In the genomic region with DNA sequence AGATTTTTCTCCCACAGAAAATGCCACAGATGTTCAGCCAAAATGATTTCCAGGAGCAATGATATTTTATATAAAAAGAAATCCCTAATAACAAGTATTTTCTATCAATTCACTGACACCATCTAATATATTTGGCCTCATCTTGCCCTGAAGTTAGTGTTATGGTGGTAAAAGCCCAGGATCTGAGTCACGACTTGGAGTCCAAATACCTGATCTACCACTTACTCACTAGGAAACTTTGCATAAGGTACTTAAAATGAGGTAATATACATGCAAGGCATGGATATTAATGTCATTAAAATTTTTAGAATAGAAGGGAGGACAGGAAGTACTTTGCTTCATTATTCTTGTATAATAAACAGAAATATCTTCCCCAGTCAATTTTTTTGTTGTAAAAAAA, we compare ENCODE assay signal across 17 cellular contexts.
"Had no signal": no experiment of that assay in that cellular context is flagged by ENCODE, and none has a peak within 500 bp of the region (broad histone marks: within the 10 kb centered on the region; RNA-seq: fewer than 3 reads in every experiment).

No MANE protein-coding gene starts in this region.

- H3K27me3 ChIP-seq: brain microvascular endothelial cell, left lung, testis had no signal

- H3K27ac ChIP-seq: brain microvascular endothelial cell, left lung, testis, VCaP had no signal

- H3K36me3 ChIP-seq: brain microvascular endothelial cell, left lung had no signal

- DNase-seq: activated CD4-positive, alpha-beta memory T cell treated with anti-CD3 and anti-CD28 coated beads, Interleukin-2, amount 10 ng/mL, durations not matched to agents 7 days and 5 days; activated CD4-positive, alpha-beta T cell treated with anti-CD3 and anti-CD28 coated beads, Interleukin-2, amount 10 ng/mL, durations not matched to agents 24 days and 14 days; activated gamma-delta T cell; aorta; brain microvascular endothelial cell; central memory CD4-positive, alpha-beta T cell; effector memory CD4-positive, alpha-beta T cell; left lung; naive thymus-derived CD8-positive, alpha-beta T cell; retina; stimulated activated CD4-positive, alpha-beta T cell treated with anti-CD3 and anti-CD28 coated beads, Interleukin-2, amount 100 ng/mL, for 48 hours; stimulated activated CD8-positive, alpha-beta memory T cell treated with anti-CD3 and anti-CD28 coated beads, Interleukin-4, amount 100 ng/mL, for 48 hours; stimulated activated naive B cell treated with anti-CD40 and anti-IgM and Interleukin-4, amounts not matched to agents 10 μg/mL and 1 μg/mL and 100 μg/mL, for 72 hours; SW 1271; T-helper 2 cell; testis had no signal

- H3K9me3 ChIP-seq: left lung, testis had no signal

- H3K4me3 ChIP-seq: left lung, testis had no signal
